9 cellular contexts compared by ENCODE assay signal in the genomic region with DNA sequence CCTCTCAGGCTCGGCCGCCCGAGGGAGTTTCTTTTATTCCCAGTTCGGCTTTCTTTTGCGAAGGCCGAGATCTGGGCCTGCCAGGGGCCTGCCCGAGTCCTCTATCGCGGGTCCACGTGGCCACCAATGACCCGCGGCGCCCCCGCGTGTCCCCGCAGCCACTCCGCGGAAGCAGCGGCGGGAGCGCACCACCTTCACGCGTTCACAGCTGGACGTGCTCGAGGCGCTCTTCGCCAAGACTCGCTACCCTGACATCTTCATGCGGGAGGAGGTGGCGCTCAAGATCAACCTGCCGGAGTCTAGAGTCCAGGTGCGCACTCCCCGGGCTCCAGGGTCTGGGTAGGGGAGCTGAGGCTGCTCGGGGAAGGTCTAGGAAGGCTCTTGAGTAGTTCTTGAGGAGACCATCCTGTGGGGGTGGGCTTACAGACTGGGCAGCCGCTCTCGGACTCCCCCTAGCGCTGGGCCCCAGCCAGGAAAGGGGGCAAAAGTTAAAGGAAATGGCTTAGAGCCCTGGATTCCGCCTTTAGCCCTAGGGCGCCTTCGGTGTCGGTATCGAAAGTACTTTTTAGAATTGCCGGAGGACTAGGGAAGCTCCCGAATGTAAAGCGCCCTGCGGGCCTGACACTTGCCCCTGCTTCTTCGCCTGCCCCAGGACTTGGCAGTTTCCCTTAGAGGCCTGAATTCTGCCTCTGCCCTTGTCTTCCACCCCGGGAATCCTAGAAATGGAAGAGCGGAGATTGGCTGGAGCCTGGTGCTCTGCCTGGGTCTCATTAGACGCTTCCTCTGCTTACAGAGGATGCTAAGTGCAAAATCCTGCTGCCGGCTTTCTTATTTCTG. TPM values are rescaled to one million over a fixed set of nuclear protein-coding genes. Genes with fewer than 3 reads are reported as not detected.
DNase-seq lines count a peak whose midpoint lies in the region; ATAC-seq and TF ChIP-seq lines count a peak whose summit lies in the region.
"Had no signal": no experiment of that assay in that cellular context is flagged by ENCODE, and none has a peak within 500 bp of the region (broad histone marks: within the 10 kb centered on the region; RNA-seq: fewer than 3 reads in every experiment).

No MANE protein-coding gene starts in this region.

- 0 out of 2 replicates have a peak overlapping the region, but pooled peaks have one; percentile 4 for H3K4me3 ChIP-seq in DOHH2 (ENCODE audit: low read length)
- peak overlapping the region; percentile 27 for H3K4me3 ChIP-seq in epithelial cell of proximal tubule (ENCODE audit: low read depth, low read length)
- no peak overlapping the region for H3K4me3 ChIP-seq in trophoblast cell (ENCODE audit: low read depth, low read length)

- peak; percentile 60 for DNase-seq in SK-N-DZ (ENCODE audit: low spot score)
- DNase-seq in epithelial cell of proximal tubule (ENCODE audit: low read depth) = no peak
- peak; percentile 26 to 63 for DNase-seq in trophoblast cell
- DNase-seq in SW 1271 (lab: John Stamatoyannopoulos, UW) = no peak
- DNase-seq in NCI-H1092 treated with DMSO at 0.1 percent for 48 hours (lab: John Stamatoyannopoulos, UW) = no peak
- no peak for DNase-seq in NOMO-1 (lab: John Stamatoyannopoulos, UW; ENCODE audit: unreplicated experiment in 2 of 2)
- DNase-seq: activated gamma-delta T cell had no signal

- H3K27ac ChIP-seq in DOHH2 (ENCODE audit: low read depth, low read length) = no peak overlapping the region
- no peak overlapping the region for H3K27ac ChIP-seq in trophoblast cell (ENCODE audit: low read depth, low read length)

- no peaks in the 10 kb centered on the region for H3K36me3 ChIP-seq in DOHH2 (ENCODE audit: control insufficient read depth, low read length)
- no peaks in the 10 kb centered on the region for H3K36me3 ChIP-seq in trophoblast cell (ENCODE audit: control insufficient read depth in 1 of 2, insufficient read depth in 2 of 2, low read length in 2 of 2)

- H2BK120ac ChIP-seq in trophoblast cell (ENCODE audit: insufficient read depth, low read length, poor library complexity) = no peak overlapping the region

- H2BK5ac ChIP-seq in trophoblast cell (ENCODE audit: low read depth, low read length, poor library complexity) = no peak overlapping the region

- no peak overlapping the region for H3K14ac ChIP-seq in trophoblast cell (ENCODE audit: low read length)

- H3K4me2 ChIP-seq in DOHH2 (ENCODE audit: low read length) (peak overlapping the region; percentile 33), trophoblast cell (ENCODE audit: low read length) (peak overlapping the region; percentile 52)

- H3K4ac ChIP-seq in trophoblast cell (ENCODE audit: low read depth, low read length) = no peak overlapping the region

- no peak overlapping the region for H2BK12ac ChIP-seq in trophoblast cell (ENCODE audit: low read length)

- no peak overlapping the region for H4K91ac ChIP-seq in trophoblast cell (ENCODE audit: low read depth, low read length)

- 0 out of 2 replicates have a peak, but pooled peaks cover 3% of the 10 kb centered on the region for H3F3A ChIP-seq in DOHH2 (ENCODE audit: control insufficient read depth, insufficient read depth)

- H2AK5ac ChIP-seq in trophoblast cell (ENCODE audit: low read length) = no peak overlapping the region

- H3K79me2 ChIP-seq in DOHH2 (ENCODE audit: control insufficient read depth, low read length) (no peaks in the 10 kb centered on the region), trophoblast cell (ENCODE audit: control insufficient read depth, insufficient read depth, low read length, poor library complexity) (no peaks in the 10 kb centered on the region)

- H3K4me1 ChIP-seq in DOHH2 (ENCODE audit: control insufficient read depth, low read length) = peaks cover 30% of the 10 kb centered on the region
- H3K4me1 ChIP-seq in trophoblast cell (ENCODE audit: control insufficient read depth in 1 of 2, insufficient read depth in 2 of 2, low read length in 2 of 2) = peaks cover 33 to 37% of the 10 kb centered on the region in 2 experiments

- TF ChIP-seq CTCF in DOHH2 (IDR thresholded peaks at IDR 0.05; ENCODE audit: low read depth, low read length, poor library complexity, severe bottlenecking) (peak; percentile 60), epithelial cell of proximal tubule (conservative IDR thresholded peaks at IDR 0.05; ENCODE audit: low read depth, low read length) (peak; percentile 63)

- H3K9me3 ChIP-seq in DOHH2 (ENCODE audit: control insufficient read depth, insufficient read depth, low read length) = no peaks in the 10 kb centered on the region
- peaks cover 14% of the 10 kb centered on the region for H3K9me3 ChIP-seq in trophoblast cell (ENCODE audit: insufficient read depth, low read depth, low read length)

- H3K18ac ChIP-seq in trophoblast cell (ENCODE audit: low read length) = no peak overlapping the region

- no peak overlapping the region for H3K23ac ChIP-seq in trophoblast cell (ENCODE audit: low read length)

- H3K27me3 ChIP-seq in DOHH2 (ENCODE audit: control insufficient read depth, low read length) (peaks cover 53% of the 10 kb centered on the region), trophoblast cell (ENCODE audit: insufficient read depth, low read length) (peaks cover 94% of the 10 kb centered on the region)

- H3K79me1 ChIP-seq in trophoblast cell (ENCODE audit: low read length) = no peaks in the 10 kb centered on the region

- no peak for ATAC-seq in GM18907 (IDR thresholded peaks at IDR 0.05; ENCODE audit: unreplicated experiment)

- H2AFZ ChIP-seq in trophoblast cell (ENCODE audit: insufficient read depth, low read length, poor library complexity) = no peak overlapping the region

- no peaks in the 10 kb centered on the region for H3K9me2 ChIP-seq in DOHH2 (replicated peaks; ENCODE audit: control insufficient read depth, low read length)

- WGBS in trophoblast cell (ENCODE audit: extremely low coverage, insufficient coverage, insufficient read length) = no CpG with 5 or more reads among the region's 51 CpGs

- H4K20me1 ChIP-seq in DOHH2 (ENCODE audit: control insufficient read depth, insufficient read depth, low read depth, low read length) = 0 out of 2 replicates have a peak, but pooled peaks cover 3% of the 10 kb centered on the region

- H4K12ac ChIP-seq in trophoblast cell (ENCODE audit: low read depth, low read length) = no peak overlapping the region

- no peak overlapping the region for H3K9ac ChIP-seq in trophoblast cell (ENCODE audit: low read length)

- no peak overlapping the region for H4K8ac ChIP-seq in trophoblast cell (ENCODE audit: low read depth, low read length)

RNA-seq across cellular contexts. Expression of a gene that starts 3.5 kb away (rescaled TPM):
- polyA plus RNA-seq in SK-N-DZ (2014; cell fraction: cytosol; rRNA removed) = 0.07 TPM in 1 of 2 replicates, not detected in the other
- polyA plus RNA-seq in SK-N-DZ (2014; cell fraction: nucleus; rRNA removed) = 0.82 and 1.5 TPM in 2 replicates
- not detected in 2 replicates for total RNA-seq in epithelial cell of proximal tubule
- 0.46 and 0.59 TPM in 2 replicates for polyA plus RNA-seq in trophoblast cell (2013)

Comparison
In these comparisons a context has a peak if more than half of its experiments do, and no peak if none do; other contexts are left out.
1. DNase-seq: peak in SK-N-DZ (single experiment) and trophoblast cell (2 of 2); none in epithelial cell of proximal tubule (single experiment), SW 1271 (0 of 2), NCI-H1092 treated with DMSO at 0.1 percent for 48 hours (single experiment) and NOMO-1 (0 of 2).